ENCODE assay signal across 20 cellular contexts in the genomic region with DNA sequence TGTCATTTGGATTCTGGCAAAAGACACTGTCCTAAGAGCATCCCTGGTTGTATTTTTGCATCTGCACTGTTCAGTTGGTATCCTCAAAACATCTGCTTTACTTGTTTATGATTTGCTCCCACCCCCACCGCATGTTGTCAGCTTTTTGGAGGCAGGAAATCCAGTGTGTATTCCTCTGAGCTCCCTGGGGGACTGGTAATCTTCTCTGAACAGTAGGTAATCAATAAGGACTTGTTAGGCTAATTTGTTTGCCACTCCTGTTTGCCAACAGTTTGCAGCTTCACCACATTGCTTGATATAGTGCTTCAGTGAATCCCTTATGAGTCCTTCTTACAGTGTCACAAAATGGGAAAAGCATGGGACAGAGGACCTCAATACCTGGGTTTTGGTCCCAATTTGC. TPM values are rescaled to one million over a fixed set of nuclear protein-coding genes. Genes with fewer than 3 reads are reported as not detected.
"Had no signal": no experiment of that assay in that cellular context is flagged by ENCODE, and none has a peak within 500 bp of the region (broad histone marks: within the 10 kb centered on the region; RNA-seq: fewer than 3 reads in every experiment).

No MANE protein-coding gene starts in this region.

- H3K27ac ChIP-seq: body of pancreas, gastrocnemius medialis, heart right ventricle, ovary, psoas muscle, skin epidermis, transverse colon, uterus had no signal

- H3K4me1 Mint-ChIP-seq: activated CD4-positive, alpha-beta T cell treated with anti-CD3 and anti-CD28 coated beads, Interleukin-2, amount 10 ng/mL, durations not matched to agents 7 days and 5 days; naive thymus-derived CD4-positive, alpha-beta T cell had no signal

- H3K4me1 ChIP-seq: body of pancreas, gastrocnemius medialis, heart right ventricle, psoas muscle, transverse colon, uterus had no signal

- H3K27me3 Mint-ChIP-seq: activated CD4-positive, alpha-beta T cell treated with anti-CD3 and anti-CD28 coated beads, Interleukin-2, amount 10 ng/mL, durations not matched to agents 7 days and 5 days; stimulated activated naive CD8-positive, alpha-beta T cell treated with anti-CD3 and anti-CD28 coated beads, Interleukin-15, Interleukin-2, amounts not matched to agents 100 ng/mL and 50 ng/mL, for 24 hours had no signal

- H3K9me3 Mint-ChIP-seq: activated CD4-positive, alpha-beta T cell treated with anti-CD3 and anti-CD28 coated beads, Interleukin-2, amount 10 ng/mL, durations not matched to agents 7 days and 5 days; activated naive CD4-positive, alpha-beta T cell treated with anti-CD3 and anti-CD28 coated beads for 36 hours; activated T-cell treated with anti-CD3 and anti-CD28 coated beads, Interleukin-2, amount 50 U/mL, for 4 hours; stimulated activated naive CD8-positive, alpha-beta T cell treated with anti-CD3 and anti-CD28 coated beads, Interleukin-15, Interleukin-2, amounts not matched to agents 100 ng/mL and 50 ng/mL, for 24 hours had no signal

- H3K9me3 ChIP-seq: body of pancreas, gastrocnemius medialis, heart right ventricle, ovary, psoas muscle, transverse colon, uterus had no signal

- H3K36me3 ChIP-seq: gastrocnemius medialis, heart right ventricle, ovary, transverse colon, uterus had no signal

- DNase-seq: activated CD4-positive, alpha-beta T cell treated with anti-CD3 and anti-CD28 coated beads, Interleukin-2, amount 10 ng/mL, durations not matched to agents 7 days and 5 days; activated CD8-positive, alpha-beta T cell treated with anti-CD3 and anti-CD28 coated beads, Interleukin-2, amount 10 ng/mL, durations not matched to agents 7 days and 5 days; activated naive CD4-positive, alpha-beta T cell treated with anti-CD3 and anti-CD28 coated beads for 36 hours; activated T-cell treated with anti-CD3 and anti-CD28 coated beads, Interleukin-2, amount 50 U/mL, for 4 hours; body of pancreas; erythroblast; gastrocnemius medialis; heart right ventricle; mesenchymal stem cell; naive thymus-derived CD4-positive, alpha-beta T cell; ovary; psoas muscle; right cardiac atrium; T1000; transverse colon; uterus had no signal

- H3K36me3 Mint-ChIP-seq: naive thymus-derived CD4-positive, alpha-beta T cell had no signal

- H3K27me3 ChIP-seq: body of pancreas, ovary, transverse colon, uterus had no signal

- H3K27ac Mint-ChIP-seq: activated CD4-positive, alpha-beta T cell treated with anti-CD3 and anti-CD28 coated beads, Interleukin-2, amount 10 ng/mL, durations not matched to agents 7 days and 5 days; activated CD8-positive, alpha-beta T cell treated with anti-CD3 and anti-CD28 coated beads, Interleukin-2, amount 10 ng/mL, durations not matched to agents 7 days and 5 days; activated naive CD4-positive, alpha-beta T cell treated with anti-CD3 and anti-CD28 coated beads for 36 hours; naive thymus-derived CD4-positive, alpha-beta T cell; stimulated activated naive CD8-positive, alpha-beta T cell treated with anti-CD3 and anti-CD28 coated beads, Interleukin-15, Interleukin-2, amounts not matched to agents 100 ng/mL and 50 ng/mL, for 24 hours had no signal

- H3K4me3 ChIP-seq: body of pancreas, gastrocnemius medialis, heart right ventricle, ovary, psoas muscle, skin epidermis, transverse colon, uterus had no signal

- ATAC-seq: activated CD4-positive, CD25-positive, alpha-beta regulatory T cell treated with anti-CD3 and anti-CD28 coated beads, Interleukin-2, amount 50 U/mL, for 24 hours; activated CD8-positive, alpha-beta T cell treated with anti-CD3 and anti-CD28 coated beads, Interleukin-2, amount 10 ng/mL, durations not matched to agents 7 days and 5 days; activated T-cell treated with anti-CD3 and anti-CD28 coated beads, Interleukin-2, amount 50 U/mL, for 4 hours; body of pancreas; gastrocnemius medialis; heart right ventricle; naive thymus-derived CD4-positive, alpha-beta T cell; psoas muscle; right cardiac atrium had no signal

- H3K4me3 Mint-ChIP-seq: activated CD4-positive, alpha-beta T cell treated with anti-CD3 and anti-CD28 coated beads, Interleukin-2, amount 10 ng/mL, durations not matched to agents 7 days and 5 days; activated CD8-positive, alpha-beta T cell treated with anti-CD3 and anti-CD28 coated beads, Interleukin-2, amount 10 ng/mL, durations not matched to agents 7 days and 5 days; activated naive CD4-positive, alpha-beta T cell treated with anti-CD3 and anti-CD28 coated beads for 36 hours; activated T-cell treated with anti-CD3 and anti-CD28 coated beads, Interleukin-2, amount 50 U/mL, for 4 hours; naive thymus-derived CD4-positive, alpha-beta T cell; stimulated activated naive CD8-positive, alpha-beta T cell treated with anti-CD3 and anti-CD28 coated beads, Interleukin-15, Interleukin-2, amounts not matched to agents 100 ng/mL and 50 ng/mL, for 24 hours had no signal

RNA-seq across cellular contexts. Expression of a gene that starts 49.1 kb away (rescaled TPM):
- total RNA-seq: activated CD4-positive, alpha-beta T cell treated with anti-CD3 and anti-CD28 coated beads, Interleukin-2, amount 10 ng/mL, durations not matched to agents 7 days and 5 days; activated CD8-positive, alpha-beta T cell treated with anti-CD3 and anti-CD28 coated beads, Interleukin-2, amount 10 ng/mL, durations not matched to agents 7 days and 5 days; activated naive CD4-positive, alpha-beta T cell treated with anti-CD3 and anti-CD28 coated beads for 36 hours; activated T-cell treated with anti-CD3 and anti-CD28 coated beads, Interleukin-2, amount 50 U/mL, for 4 hours; body of pancreas; gastrocnemius medialis; heart right ventricle; lower leg skin; naive thymus-derived CD4-positive, alpha-beta T cell; ovary; right cardiac atrium; transverse colon; uterus had no signal
- polyA plus RNA-seq: heart right ventricle; naive thymus-derived CD4-positive, alpha-beta T cell; ovary; psoas muscle; right cardiac atrium had no signal
